ENCODE assay signal across 21 cellular contexts in the genomic region with DNA sequence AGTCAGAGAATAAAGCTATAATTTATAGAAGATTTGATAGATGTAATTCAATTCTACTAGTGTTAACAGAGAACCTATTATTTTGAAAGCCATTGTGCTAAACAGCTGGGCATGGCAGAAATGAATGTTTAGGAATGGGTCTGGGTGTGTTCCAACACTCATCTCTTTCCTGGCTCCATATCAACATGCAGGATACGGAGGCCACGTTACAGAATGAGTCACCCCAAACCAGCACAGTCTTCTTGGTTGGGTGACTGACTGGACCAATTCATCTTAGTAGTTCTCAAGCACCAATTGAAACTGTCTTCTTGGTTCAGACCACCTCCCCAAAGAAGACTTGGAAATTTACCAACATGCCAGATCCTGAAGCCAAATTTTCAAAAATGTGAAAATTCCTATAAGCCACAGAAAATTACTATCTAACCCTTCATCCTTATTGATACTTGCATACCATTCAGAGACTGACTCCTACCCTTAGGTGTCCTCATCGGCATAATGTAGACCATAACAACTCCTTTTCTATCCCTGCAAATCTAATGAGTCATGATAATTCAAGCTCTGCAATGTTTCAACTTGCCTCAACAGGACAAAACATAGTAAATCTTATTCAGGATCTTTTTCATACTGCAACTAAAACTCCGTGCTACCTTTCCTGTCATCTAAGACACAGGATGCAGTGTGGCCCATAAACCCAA. TPM values are rescaled to one million over a fixed set of nuclear protein-coding genes. Genes with fewer than 3 reads are reported as not detected.
DNase-seq lines count a peak whose midpoint lies in the region; ATAC-seq and TF ChIP-seq lines count a peak whose summit lies in the region.
"Had no signal": no experiment of that assay in that cellular context is flagged by ENCODE, and none has a peak within 500 bp of the region (broad histone marks: within the 10 kb centered on the region; RNA-seq: fewer than 3 reads in every experiment).

No MANE protein-coding gene starts in this region.

- H3K4me2 ChIP-seq in GM23248 (ENCODE audit: unreplicated experiment), result no peak overlapping the region

- WGBS in GM23248 (ENCODE audit: low coverage in 1 of 2, low lambda C conversion rate in 2 of 2, missing lambda C conversion rate in 2 of 2), 2 experiments, result 40 to 41% methylated on average over 4 of the region's 4 CpGs
- WGBS in esophagus squamous epithelium, 2 donors, result 23 to 49% methylated on average over 4 of the region's 4 CpGs

- intact Hi-C loops in esophagus squamous epithelium (cut with DNase I), result no loop called here

- H3K9me2 ChIP-seq in GM23248 (ENCODE audit: insufficient read depth), result no peaks in the 10 kb centered on the region

- H3K79me2 ChIP-seq in GM23248 (ENCODE audit: insufficient read depth), result no peaks in the 10 kb centered on the region

- H3K4me1 Mint-ChIP-seq in stimulated activated naive CD8-positive, alpha-beta T cell treated with anti-CD3 and anti-CD28 coated beads, Interleukin-15, amount 100 ng/mL, for 72 hours, result no peaks in the 10 kb centered on the region
- H3K4me1 Mint-ChIP-seq: activated CD8-positive, alpha-beta memory T cell treated with anti-CD3 and anti-CD28 coated beads, Interleukin-2, amount 10 ng/mL, durations not matched to agents 7 days and 5 days; CD4-positive, CD25-positive, alpha-beta regulatory T cell; IgD-negative memory B cell had no signal

- no peak overlapping the region for H2AFZ ChIP-seq in GM23248

- H3K9me3 Mint-ChIP-seq in stimulated activated naive CD8-positive, alpha-beta T cell treated with anti-CD3 and anti-CD28 coated beads, Interleukin-15, amount 100 ng/mL, for 72 hours, result peaks cover 0 to 7% of the 10 kb centered on the region in 2 donors
- H3K9me3 Mint-ChIP-seq: IgD-negative memory B cell, nephron progenitor cell had no signal

- H3K36me3 ChIP-seq in GM23248 (ENCODE audit: low read depth) (no peaks in the 10 kb centered on the region), esophagus squamous epithelium (no peaks in the 10 kb centered on the region)
- H3K36me3 ChIP-seq: lower lobe of right lung, thyroid gland had no signal

- TF ChIP-seq POLR2A in esophagus squamous epithelium (IDR thresholded peaks at IDR 0.05), result no peak

- in situ Hi-C loops in GM23248 (cut with MboI), result loop anchor here (25.0 kb wide), 1 partner anchor 811 kb away; no protein-coding TSS in a partner anchor

- H3K27ac ChIP-seq in GM23248, result no peak overlapping the region
- no peak overlapping the region for H3K27ac ChIP-seq in esophagus squamous epithelium
- H3K27ac ChIP-seq: lower lobe of right lung, thyroid gland had no signal

- H3K4me1 ChIP-seq in GM23248 (ENCODE audit: insufficient read depth) (no peaks in the 10 kb centered on the region), esophagus squamous epithelium (peaks cover 0 to 10% (median 0%) of the 10 kb centered on the region in 3 donors)
- H3K4me1 ChIP-seq: lower lobe of right lung had no signal

- DNase-seq in GM23248 (peak; percentile 30), NCI-H226 (peak; percentile 55), choroid plexus epithelial cell (ENCODE audit: low read depth) (peak; percentile 34), myocyte (ENCODE audit: low read depth) (peak; percentile 14), DMS79 treated with DMSO at 0.1 percent for 48 hours (lab: John Stamatoyannopoulos, UW) (no peak), esophagus squamous epithelium (lab: John Stamatoyannopoulos, UW) (no peak)
- DNase-seq in stimulated activated naive CD8-positive, alpha-beta T cell treated with anti-CD3 and anti-CD28 coated beads, Interleukin-15, amount 100 ng/mL, for 72 hours, result no peak
- DNase-seq: activated CD8-positive, alpha-beta memory T cell treated with anti-CD3 and anti-CD28 coated beads, Interleukin-2, amount 10 ng/mL, durations not matched to agents 7 days and 5 days; activated naive CD4-positive, alpha-beta T cell treated with anti-CD3 and anti-CD28 coated beads, Interleukin-2, amount 50 U/mL, for 16 hours; CD4-positive, CD25-positive, alpha-beta regulatory T cell; cerebellar nuclear complex; lower lobe of right lung; NCI-H1105; NCI-H510A treated with DMSO at 0.1 percent for 48 hours; nephron progenitor cell; retina; stimulated activated CD4-positive, alpha-beta T cell treated with anti-CD3 and anti-CD28 coated beads, Interleukin-2, amount 100 ng/mL, for 48 hours; T-helper 1 cell; thyroid gland had no signal

- H3K9me3 ChIP-seq in GM23248 (ENCODE audit: low read depth), result no peaks in the 10 kb centered on the region
- H3K9me3 ChIP-seq in esophagus squamous epithelium, result no peaks in the 10 kb centered on the region
- H3K9me3 ChIP-seq: lower lobe of right lung, thyroid gland had no signal

- H3K4me3 ChIP-seq in GM23248 (no peak overlapping the region), choroid plexus epithelial cell (ENCODE audit: low read depth, low read length) (no peak overlapping the region), esophagus squamous epithelium (no peak overlapping the region)
- H3K4me3 ChIP-seq: lower lobe of right lung, thyroid gland had no signal

- H3K4me3 Mint-ChIP-seq in stimulated activated naive CD8-positive, alpha-beta T cell treated with anti-CD3 and anti-CD28 coated beads, Interleukin-15, amount 100 ng/mL, for 72 hours, result no peak overlapping the region
- H3K4me3 Mint-ChIP-seq: activated CD8-positive, alpha-beta memory T cell treated with anti-CD3 and anti-CD28 coated beads, Interleukin-2, amount 10 ng/mL, durations not matched to agents 7 days and 5 days; CD4-positive, CD25-positive, alpha-beta regulatory T cell; IgD-negative memory B cell; nephron progenitor cell had no signal

- H3K27me3 ChIP-seq in GM23248 (replicated peaks; ENCODE audit: insufficient read depth), result 0 out of 2 replicates have a peak, but pooled peaks cover 4% of the 10 kb centered on the region
- H3K27me3 ChIP-seq in esophagus squamous epithelium, result no peaks in the 10 kb centered on the region
- H3K27me3 ChIP-seq: thyroid gland had no signal

- ATAC-seq in stimulated activated naive CD8-positive, alpha-beta T cell treated with anti-CD3 and anti-CD28 coated beads, Interleukin-15, amount 100 ng/mL, for 72 hours, result no peak
- ATAC-seq in GM18867 (IDR thresholded peaks at IDR 0.05; ENCODE audit: unreplicated experiment), result no peak
- ATAC-seq: activated CD8-positive, alpha-beta memory T cell treated with anti-CD3 and anti-CD28 coated beads, Interleukin-2, amount 10 ng/mL, durations not matched to agents 7 days and 5 days; lower lobe of right lung had no signal

- H4K20me1 ChIP-seq in GM23248 (ENCODE audit: insufficient read depth), result no peaks in the 10 kb centered on the region

- no peaks in the 10 kb centered on the region for H3F3A ChIP-seq in GM23248 (ENCODE audit: insufficient read depth)

- no peak overlapping the region for H3K27ac Mint-ChIP-seq in stimulated activated naive CD8-positive, alpha-beta T cell treated with anti-CD3 and anti-CD28 coated beads, Interleukin-15, amount 100 ng/mL, for 72 hours
- H3K27ac Mint-ChIP-seq: activated CD8-positive, alpha-beta memory T cell treated with anti-CD3 and anti-CD28 coated beads, Interleukin-2, amount 10 ng/mL, durations not matched to agents 7 days and 5 days; CD4-positive, CD25-positive, alpha-beta regulatory T cell; IgD-negative memory B cell; nephron progenitor cell had no signal

- H3K9ac ChIP-seq in GM23248, result no peak overlapping the region

- no peak for TF ChIP-seq CTCF in choroid plexus epithelial cell (conservative IDR thresholded peaks at IDR 0.05; ENCODE audit: low read depth, low read length)
- no peak for TF ChIP-seq CTCF in esophagus squamous epithelium (IDR thresholded peaks at IDR 0.05)

- no peaks in the 10 kb centered on the region for H3K27me3 Mint-ChIP-seq in stimulated activated naive CD8-positive, alpha-beta T cell treated with anti-CD3 and anti-CD28 coated beads, Interleukin-15, amount 100 ng/mL, for 72 hours
- H3K27me3 Mint-ChIP-seq: activated CD8-positive, alpha-beta memory T cell treated with anti-CD3 and anti-CD28 coated beads, Interleukin-2, amount 10 ng/mL, durations not matched to agents 7 days and 5 days; CD4-positive, CD25-positive, alpha-beta regulatory T cell had no signal

RNA-seq across cellular contexts. Expression of a gene that starts 52.0 kb away (rescaled TPM):
- not detected in 2 replicates for total RNA-seq in GM23248 (2014; rRNA removed; shearing (Covaris generic))
- polyA plus RNA-seq in GM23248 (2016; fragmentation: Nextera tagmentation; extraction: Ambion mirVana), result not detected in 2 replicates
- total RNA-seq in myocyte, result not detected in 2 replicates
- not detected for polyA plus RNA-seq in myocyte (2012)
- not detected for total RNA-seq in esophagus squamous epithelium
- total RNA-seq: activated CD8-positive, alpha-beta memory T cell treated with anti-CD3 and anti-CD28 coated beads, Interleukin-2, amount 10 ng/mL, durations not matched to agents 7 days and 5 days; CD4-positive, CD25-positive, alpha-beta regulatory T cell; lower lobe of right lung; thyroid gland had no signal
- polyA plus RNA-seq: CD4-positive, CD25-positive, alpha-beta regulatory T cell; IgD-negative memory B cell had no signal

Comparison
In these comparisons a context has a peak if more than half of its experiments do, and no peak if none do; other contexts are left out.
1. DNase-seq: peak in GM23248 (single experiment), NCI-H226 (single experiment), choroid plexus epithelial cell (single experiment) and myocyte (single experiment); none in stimulated activated naive CD8-positive, alpha-beta T cell treated with anti-CD3 and anti-CD28 coated beads, Interleukin-15, amount 100 ng/mL, for 72 hours (0 of 2), DMS79 treated with DMSO at 0.1 percent for 48 hours (single experiment) and esophagus squamous epithelium (single experiment).